In genomic region chr21:38902608-38903445, GRCh38 we compare ENCODE assay signal across 21 cellular contexts.
DNase-seq lines count a peak whose midpoint lies in the region; ATAC-seq, FAIRE-seq and TF ChIP-seq lines count a peak whose summit lies in the region.
"Had no signal": no experiment of that assay in that cellular context is flagged by ENCODE, and none has a peak within 500 bp of the region (broad histone marks: within the 10 kb centered on the region; RNA-seq: fewer than 3 reads in every experiment).

No MANE protein-coding gene starts in this region.

- TF ChIP-seq CTCF in RWPE1 (conservative IDR thresholded peaks at IDR 0.05; ENCODE audit: low read depth) (no peak), breast epithelium (IDR thresholded peaks at IDR 0.05) (no peak), kidney (IDR thresholded peaks at IDR 0.05; ENCODE audit: borderline replicate concordance, extremely low read depth, insufficient read depth) (no peak), stomach (IDR thresholded peaks at IDR 0.05) (no peak)

- no peak for ATAC-seq in GM18505 (IDR thresholded peaks at IDR 0.05; ENCODE audit: unreplicated experiment)
- ATAC-seq: mucosa of descending colon, sciatic nerve had no signal

- no peak overlapping the region for H2BK15ac ChIP-seq in neuronal stem cell (ENCODE audit: low read length)

- no peak overlapping the region for H4K8ac ChIP-seq in neuronal stem cell (ENCODE audit: low read depth, low read length)

- TF ChIP-seq POLR2A in breast epithelium (IDR thresholded peaks at IDR 0.05) (no peak), stomach (IDR thresholded peaks at IDR 0.05) (no peak), GM18505 (IDR thresholded peaks at IDR 0.05; ENCODE audit: borderline replicate concordance, extremely low read depth, insufficient read depth, insufficient read length) (no peak)

- intact Hi-C loops in breast epithelium (cut with DNase I; ENCODE audit: low total_unique reads): no loop called here
- intact Hi-C loops in kidney (cut with DNase I): no loop called here
- intact Hi-C loops in stomach (cut with DNase I; ENCODE audit: low total_unique reads): no loop called here

- no peak overlapping the region for H4K91ac ChIP-seq in neuronal stem cell (ENCODE audit: low read depth, low read length, poor library complexity)

- H3K4me3 ChIP-seq in breast epithelium: no peak overlapping the region
- H3K4me3 ChIP-seq in kidney (ENCODE audit: low read length in 2 of 2): no peak overlapping the region
- H3K4me3 ChIP-seq in stomach: no peak overlapping the region
- H3K4me3 ChIP-seq in neuronal stem cell (ENCODE audit: low read length in 2 of 2): no peak overlapping the region
- H3K4me3 ChIP-seq: mucosa of descending colon had no signal

- peak overlapping the region; percentile 97 for H3K27ac ChIP-seq in RWPE1
- peak overlapping the region; percentile 89 to 90 for H3K27ac ChIP-seq in breast epithelium
- H3K27ac ChIP-seq in kidney (ENCODE audit: low read depth in 2 of 2, low read length in 2 of 2): peak overlapping the region; percentile 24 to 39
- peak overlapping the region; percentile 52 to 90 (median 83) for H3K27ac ChIP-seq in stomach
- H3K27ac ChIP-seq in neuronal stem cell (replicated peaks; ENCODE audit: low read length): no peak overlapping the region

- no peak overlapping the region for H3K14ac ChIP-seq in neuronal stem cell (ENCODE audit: low read length)

- no peak overlapping the region for H2AK5ac ChIP-seq in neuronal stem cell (ENCODE audit: low read depth, low read length)

- H3K4ac ChIP-seq in neuronal stem cell (ENCODE audit: low read length): no peak overlapping the region

- H3K79me1 ChIP-seq in neuronal stem cell (ENCODE audit: low read depth, low read length): no peaks in the 10 kb centered on the region

- no peak for FAIRE-seq in kidney (lab: Jason Lieb, UNC)
- FAIRE-seq: colon, GM12892 had no signal

- H2BK5ac ChIP-seq in neuronal stem cell (ENCODE audit: low read length): no peak overlapping the region

- H2AFZ ChIP-seq in neuronal stem cell (ENCODE audit: low read length): no peak overlapping the region

- H3K27me3 ChIP-seq in breast epithelium (no peaks in the 10 kb centered on the region), stomach (no peaks in the 10 kb centered on the region), neuronal stem cell (ENCODE audit: control insufficient read depth in 3 of 3, insufficient read depth in 3 of 3, low read depth in 1 of 3, low read length in 3 of 3) (no peaks in the 10 kb centered on the region)

- H3K9ac ChIP-seq in kidney (ENCODE audit: low read length in 2 of 2) (no peak overlapping the region), neuronal stem cell (ENCODE audit: low read depth, low read length, poor library complexity) (no peak overlapping the region)

- H3K23ac ChIP-seq in neuronal stem cell (ENCODE audit: low read depth, low read length, poor library complexity): no peak overlapping the region

- H3K18ac ChIP-seq in neuronal stem cell (ENCODE audit: low read length): no peak overlapping the region

- WGBS in stomach, 5 donors: 86 to 97% (median 96%) methylated on average over 9 of the region's 9 CpGs
- no CpG with 5 or more reads among the region's 9 CpGs for WGBS in neuronal stem cell (ENCODE audit: extremely low coverage in 2 of 2, insufficient read length in 2 of 2, insufficient replicate concordance in 1 of 2), 2 donors

- no peak for DNase-seq in RWPE1 (ENCODE audit: low spot score)
- DNase-seq in breast epithelium (ENCODE audit: low spot score in 2 of 2): no peak
- no peak for DNase-seq in kidney
- no peak for DNase-seq in stomach
- no peak for DNase-seq in neuronal stem cell (ENCODE audit: low spot score)
- no peak for DNase-seq in NCI-H510A (lab: John Stamatoyannopoulos, UW)
- no peak for DNase-seq in NCI-H2171 (lab: John Stamatoyannopoulos, UW)
- DNase-seq: activated CD4-positive, alpha-beta memory T cell treated with anti-CD3 and anti-CD28 coated beads for 36 hours; activated T-cell treated with anti-CD3 and anti-CD28 coated beads for 4 hours; anterior cingulate cortex; CD4-positive, alpha-beta memory T cell; DMS53; endodermal cell; mucosa of descending colon; NCI-H1694 treated with DMSO at 0.1 percent for 48 hours; stimulated activated CD4-positive, alpha-beta T cell treated with anti-CD3 and anti-CD28 coated beads, Interleukin-1b, Interleukin-23, amount 100 ng/mL, for 48 hours; stimulated activated naive CD4-positive, alpha-beta T cell treated with Interleukin-2 at 50 U/mL for 16 hours had no signal

- no peak overlapping the region for H3K4me2 ChIP-seq in neuronal stem cell (ENCODE audit: insufficient read depth, low read length, poor library complexity, severe bottlenecking)

- TF ChIP-seq EP300 in stomach (IDR thresholded peaks at IDR 0.05): no peak

- no peak overlapping the region for H2BK12ac ChIP-seq in neuronal stem cell (ENCODE audit: low read length)

- CTCF ChIA-PET in RWPE1 (lab: Yijun Ruan, JAX): interaction anchor here (0.6 kb wide), 1 partner anchor 9 kb away, joined by 6 read pairs; no protein-coding TSS in a partner anchor

- H3K36me3 ChIP-seq in breast epithelium (no peaks in the 10 kb centered on the region), kidney (ENCODE audit: control insufficient read depth in 1 of 2, insufficient read depth in 2 of 2, low read length in 2 of 2) (no peaks in the 10 kb centered on the region), stomach (no peaks in the 10 kb centered on the region), neuronal stem cell (replicated peaks in 1 of 2; ENCODE audit: control insufficient read depth in 2 of 2, insufficient read depth in 2 of 2, low read length in 2 of 2) (no peaks in the 10 kb centered on the region)

- H3K9me3 ChIP-seq in breast epithelium: no peaks in the 10 kb centered on the region
- peaks cover 0 to 8% of the 10 kb centered on the region in 2 donors for H3K9me3 ChIP-seq in kidney (ENCODE audit: control insufficient read depth in 1 of 2, low read length in 2 of 2)
- H3K9me3 ChIP-seq in stomach: no peaks in the 10 kb centered on the region
- peaks cover 0 to 8% of the 10 kb centered on the region in 2 donors for H3K9me3 ChIP-seq in neuronal stem cell (replicated peaks in 1 of 2; ENCODE audit: control insufficient read depth in 2 of 2, insufficient read depth in 1 of 2, low read depth in 1 of 2, low read length in 2 of 2)
- H3K9me3 ChIP-seq: mucosa of descending colon had no signal

- POLR2A ChIA-PET in RWPE1 (lab: Yijun Ruan, JAX; ENCODE audit: low non-redundant PET): no interaction called here

- no peak overlapping the region for H2BK120ac ChIP-seq in neuronal stem cell (ENCODE audit: low read depth, low read length)

- H3K4me1 ChIP-seq in breast epithelium: peaks cover 5 to 11% of the 10 kb centered on the region in 2 donors
- H3K4me1 ChIP-seq in kidney (ENCODE audit: control insufficient read depth in 1 of 2, insufficient read depth in 1 of 2, low read depth in 1 of 2, low read length in 2 of 2): peaks cover 10 to 12% of the 10 kb centered on the region in 2 donors
- peaks cover 10 to 41% (median 23%) of the 10 kb centered on the region in 4 donors for H3K4me1 ChIP-seq in stomach
- peaks cover 2 to 3% of the 10 kb centered on the region in 2 donors for H3K4me1 ChIP-seq in neuronal stem cell (ENCODE audit: control insufficient read depth in 2 of 2, insufficient read depth in 1 of 2, low read depth in 1 of 2, low read length in 2 of 2)
